ENCODE assay signal across 3 cellular contexts in genomic region chr16:9932000-9932399, GRCh38.
"Had no signal": no experiment of that assay in that cellular context is flagged by ENCODE, and none has a peak within 500 bp of the region (broad histone marks: within the 10 kb centered on the region; RNA-seq: fewer than 3 reads in every experiment).

No MANE protein-coding gene starts in this region.

- ATAC-seq: GM12878 had no signal

- H3K4me3 ChIP-seq: GM12878 had no signal

- DNase-seq: GDM1, GF-D8 had no signal
